ENCODE assay signal across 8 cellular contexts in the genomic region with DNA sequence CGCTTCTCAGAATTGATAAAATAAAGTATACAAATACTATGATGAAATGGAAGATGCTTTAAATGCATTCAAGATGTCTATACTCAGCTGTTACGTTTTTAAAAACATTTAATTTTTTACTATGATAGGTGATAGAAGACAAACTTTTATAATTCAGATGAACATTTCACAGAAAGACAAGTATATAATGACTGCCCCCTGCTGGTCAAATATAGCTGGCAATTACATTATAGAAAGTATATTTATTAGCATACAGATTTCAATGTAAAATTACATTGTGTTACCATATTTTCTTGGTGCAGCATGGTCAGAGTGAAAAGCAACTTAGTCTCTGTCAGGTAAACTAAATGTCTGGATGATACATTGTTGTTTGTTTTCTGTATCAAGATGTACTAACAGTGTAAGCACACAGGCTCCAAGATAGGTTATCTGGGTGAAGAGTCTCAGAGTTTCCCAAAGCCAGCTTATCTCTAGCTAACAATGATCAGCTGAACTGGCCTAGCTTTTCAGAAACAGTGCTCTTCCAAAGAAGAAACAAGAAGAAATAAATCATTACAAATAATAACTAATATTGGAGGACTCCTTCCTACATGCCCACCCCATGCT. TPM values are rescaled to one million over a fixed set of nuclear protein-coding genes. Genes with fewer than 3 reads are reported as not detected.
A peak's percentile ranks its signal among the peaks of the same experiment; 100 is the strongest.
DNase-seq lines count a peak whose midpoint lies in the region; ATAC-seq and TF ChIP-seq lines count a peak whose summit lies in the region.
"Had no signal": no experiment of that assay in that cellular context is flagged by ENCODE, and none has a peak within 500 bp of the region (broad histone marks: within the 10 kb centered on the region; RNA-seq: fewer than 3 reads in every experiment).

No MANE protein-coding gene starts in this region.

- WGBS in GM23248 (ENCODE audit: low coverage in 1 of 2, low lambda C conversion rate in 2 of 2, missing lambda C conversion rate in 2 of 2), 2 experiments: 50 to 57% methylated on average over 2 of the region's 2 CpGs
- 63 to 65% methylated on average over 2 of the region's 2 CpGs for WGBS in gastroesophageal sphincter (ENCODE audit: low coverage in 1 of 2), 2 donors
- 42 to 50% methylated on average over 2 of the region's 2 CpGs for WGBS in transverse colon (ENCODE audit: low coverage in 1 of 2), 2 donors

- H3K36me3 ChIP-seq in GM23248 (ENCODE audit: low read depth) (no peaks in the 10 kb centered on the region), SK-N-MC (ENCODE audit: insufficient read depth, low read length) (no peaks in the 10 kb centered on the region), gastroesophageal sphincter (no peaks in the 10 kb centered on the region), transverse colon (no peaks in the 10 kb centered on the region)
- H3K36me3 ChIP-seq: SJSA1 had no signal

- H3K27me3 ChIP-seq in GM23248 (replicated peaks; ENCODE audit: insufficient read depth) (no peaks in the 10 kb centered on the region), gastroesophageal sphincter (no peaks in the 10 kb centered on the region), transverse colon (no peaks in the 10 kb centered on the region)
- H3K27me3 ChIP-seq: SJSA1 had no signal

- no peaks in the 10 kb centered on the region for H3K4me1 ChIP-seq in GM23248 (ENCODE audit: insufficient read depth)
- H3K4me1 ChIP-seq in gastroesophageal sphincter: no peaks in the 10 kb centered on the region
- H3K4me1 ChIP-seq in transverse colon: no peaks in the 10 kb centered on the region
- H3K4me1 ChIP-seq: SJSA1 had no signal

- H3K9me2 ChIP-seq in GM23248 (ENCODE audit: insufficient read depth): no peaks in the 10 kb centered on the region

- no peak overlapping the region for H3K4me2 ChIP-seq in GM23248 (ENCODE audit: unreplicated experiment)

- TF ChIP-seq CTCF in gastroesophageal sphincter (IDR thresholded peaks at IDR 0.05) (peak; percentile 21 to 54 (median 42)), transverse colon (IDR thresholded peaks at IDR 0.05) (peak; percentile 52 to 60 (median 54))

- no peaks in the 10 kb centered on the region for H3K79me2 ChIP-seq in GM23248 (ENCODE audit: insufficient read depth)

- H4K20me1 ChIP-seq in GM23248 (ENCODE audit: insufficient read depth): no peaks in the 10 kb centered on the region

- H3K9ac ChIP-seq in GM23248: no peak overlapping the region
- no peak overlapping the region for H3K9ac ChIP-seq in SK-N-MC (ENCODE audit: insufficient read length)

- H2AFZ ChIP-seq in GM23248: no peak overlapping the region

- DNase-seq in COLO829 (ENCODE audit: low spot score) (peak; percentile 14), GM23248 (peak; percentile 45), SK-N-MC (ENCODE audit: low read depth, low spot score) (peak; percentile 18), transverse colon (no peak), epidermal melanocyte (ENCODE audit: insufficient read length, low spot score) (no peak), posterior vena cava (ENCODE audit: low spot score) (no peak)

- in situ Hi-C loops in GM23248 (cut with MboI): loop anchor here (10.0 kb wide), 1 partner anchor 242 kb away; no protein-coding TSS in a partner anchor
- in situ Hi-C loops in transverse colon (cut with MboI; ENCODE audit: low pct_ligation_motif_present in 1 of 4, low pct_unique_long_range_greater_than_20kb in 1 of 4, low sequenced_read_pairs in 3 of 4): loop anchor here in 2 of 4 donors (10.0 to 25.0 kb wide), 2 partner anchors 229 to 242 kb away; no protein-coding TSS in a partner anchor

- intact Hi-C loops in transverse colon (cut with DNase I; ENCODE audit: low total_unique reads): no loop called here
- intact Hi-C loops in posterior vena cava (cut with DNase I): no loop called here

- H3F3A ChIP-seq in GM23248 (ENCODE audit: insufficient read depth): no peaks in the 10 kb centered on the region

- no peak for TF ChIP-seq POLR2A in gastroesophageal sphincter (IDR thresholded peaks at IDR 0.05)
- no peak for TF ChIP-seq POLR2A in transverse colon (IDR thresholded peaks at IDR 0.05)

- no peaks in the 10 kb centered on the region for H3K9me3 ChIP-seq in GM23248 (ENCODE audit: low read depth)
- no peaks in the 10 kb centered on the region for H3K9me3 ChIP-seq in SK-N-MC (ENCODE audit: low read depth, low read length)
- H3K9me3 ChIP-seq in gastroesophageal sphincter: no peaks in the 10 kb centered on the region
- H3K9me3 ChIP-seq in transverse colon: no peaks in the 10 kb centered on the region
- H3K9me3 ChIP-seq: SJSA1 had no signal

- TF ChIP-seq EP300 in gastroesophageal sphincter (IDR thresholded peaks at IDR 0.05): no peak
- TF ChIP-seq EP300 in transverse colon (IDR thresholded peaks at IDR 0.05; ENCODE audit: low read depth): no peak

- no peak overlapping the region for H3K4me3 ChIP-seq in GM23248
- no peak overlapping the region for H3K4me3 ChIP-seq in SK-N-MC
- no peak overlapping the region for H3K4me3 ChIP-seq in gastroesophageal sphincter
- no peak overlapping the region for H3K4me3 ChIP-seq in transverse colon
- H3K4me3 ChIP-seq: SJSA1 had no signal

- H3K27ac ChIP-seq in GM23248 (no peak overlapping the region), SK-N-MC (no peak overlapping the region), gastroesophageal sphincter (no peak overlapping the region), transverse colon (no peak overlapping the region)
- H3K27ac ChIP-seq: SJSA1 had no signal

- no peak for ATAC-seq in gastroesophageal sphincter

RNA-seq across cellular contexts. Expression of a gene that starts 54.1 kb away (rescaled TPM):
- total RNA-seq in GM23248 (2014; rRNA removed; shearing (Covaris generic)): 53.1 and 75.7 TPM in 2 replicates
- polyA plus RNA-seq in GM23248 (2016; fragmentation: Nextera tagmentation; extraction: Ambion mirVana): 82.2 and 84.4 TPM in 2 replicates
- total RNA-seq in gastroesophageal sphincter: 100 to 1,000 TPM in 1 of 4 donors, 10 to 100 TPM in 3; 26.6 to 117 (median 84.0) TPM
- 10 to 100 TPM; 16.1 to 43.6 (median 38.6) TPM for total RNA-seq in transverse colon
- 100 to 1,000 TPM; 228 to 294 TPM for total RNA-seq in posterior vena cava

Comparison
In these comparisons a context has a peak if more than half of its experiments do, and no peak if none do; other contexts are left out.
1. DNase-seq: peak in COLO829 (single experiment), GM23248 (single experiment) and SK-N-MC (single experiment); none in transverse colon (single experiment), epidermal melanocyte (single experiment) and posterior vena cava (single experiment).